ENCODE assay signal across 15 cellular contexts in genomic region chr7:36969376-36969775, GRCh38.
DNase-seq lines count a peak whose midpoint lies in the region; ATAC-seq and TF ChIP-seq lines count a peak whose summit lies in the region.
"Had no signal": no experiment of that assay in that cellular context is flagged by ENCODE, and none has a peak within 500 bp of the region (broad histone marks: within the 10 kb centered on the region; RNA-seq: fewer than 3 reads in every experiment).

No MANE protein-coding gene starts in this region.

- CTCF ChIA-PET in OCI-LY7 (lab: Charles Lee; ENCODE audit: unreplicated experiment) = no interaction called here

- H3K4me3 ChIP-seq in right atrium auricular region (no peak overlapping the region), OCI-LY7 (ENCODE audit: low read depth, low read length, poor library complexity, severe bottlenecking) (no peak overlapping the region), esophagus muscularis mucosa (no peak overlapping the region)
- H3K4me3 ChIP-seq: stomach had no signal

- H3K36me3 ChIP-seq in right atrium auricular region = no peaks in the 10 kb centered on the region
- H3K36me3 ChIP-seq in OCI-LY7 (ENCODE audit: insufficient read depth, low read length) = no peaks in the 10 kb centered on the region
- peaks cover 0 to 6% (median 1%) of the 10 kb centered on the region in 4 donors for H3K36me3 ChIP-seq in esophagus muscularis mucosa
- H3K36me3 ChIP-seq: stomach had no signal

- H3K36me3 Mint-ChIP-seq in central memory CD8-positive, alpha-beta T cell (ENCODE audit: insufficient read depth) = peaks cover 4% of the 10 kb centered on the region
- H3K36me3 Mint-ChIP-seq in stimulated activated effector memory CD8-positive, alpha-beta T cell treated with anti-CD3 and anti-CD28 coated beads, Interleukin-12 subunit alpha, Interleukin-12 subunit beta, amount 100 ng/mL, for 72 hours = peaks cover 6% of the 10 kb centered on the region

- H3K9me3 Mint-ChIP-seq in central memory CD8-positive, alpha-beta T cell = peaks cover 5% of the 10 kb centered on the region
- H3K9me3 Mint-ChIP-seq in stimulated activated effector memory CD8-positive, alpha-beta T cell treated with anti-CD3 and anti-CD28 coated beads, Interleukin-12 subunit alpha, Interleukin-12 subunit beta, amount 100 ng/mL, for 72 hours = peaks cover 10% of the 10 kb centered on the region
- H3K9me3 Mint-ChIP-seq: H9, neural crest cell had no signal

- no peak for TF ChIP-seq POLR2A in esophagus muscularis mucosa (IDR thresholded peaks at IDR 0.05; ENCODE audit: low read depth)

- H4K20me1 ChIP-seq in OCI-LY7 (ENCODE audit: insufficient read depth, low read length) = no peaks in the 10 kb centered on the region

- no peaks in the 10 kb centered on the region for H3K9me2 ChIP-seq in OCI-LY7 (ENCODE audit: insufficient read depth, low read length)

- peak overlapping the region; percentile 46 for H3K4me3 Mint-ChIP-seq in central memory CD8-positive, alpha-beta T cell
- H3K4me3 Mint-ChIP-seq in stimulated activated effector memory CD8-positive, alpha-beta T cell treated with anti-CD3 and anti-CD28 coated beads, Interleukin-12 subunit alpha, Interleukin-12 subunit beta, amount 100 ng/mL, for 72 hours = no peak overlapping the region
- H3K4me3 Mint-ChIP-seq: H9, neural crest cell had no signal

- ATAC-seq in left cardiac atrium = peak; percentile 44 to 62
- peak; percentile 89 for ATAC-seq in central memory CD8-positive, alpha-beta T cell (replicated peaks; ENCODE audit: extremely low read depth, poor library complexity, severe bottlenecking)
- peak; percentile 46 for ATAC-seq in stimulated activated effector memory CD8-positive, alpha-beta T cell treated with anti-CD3 and anti-CD28 coated beads, Interleukin-12 subunit alpha, Interleukin-12 subunit beta, amount 100 ng/mL, for 72 hours

- intact Hi-C loops in left cardiac atrium (cut with DNase I) = loop anchor here (5.0 to 10.0 kb wide), 3 partner anchors 213 to 485 kb away; no protein-coding TSS in a partner anchor
- intact Hi-C loops in OCI-LY7 (cut with micrococcal nuclease; ENCODE audit: unreplicated experiment) = loop anchor here (5.0 kb wide), 1 partner anchor 213 kb away; no protein-coding TSS in a partner anchor
- intact Hi-C loops in esophagus muscularis mucosa (cut with DNase I) = loop anchor here (5.0 kb wide), 1 partner anchor 228 kb away; no protein-coding TSS in a partner anchor

- no peak for TF ChIP-seq EP300 in esophagus muscularis mucosa (IDR thresholded peaks at IDR 0.05)

- no peak overlapping the region for H3K4me2 ChIP-seq in OCI-LY7 (ENCODE audit: low read length)

- H3K79me2 ChIP-seq in OCI-LY7 (ENCODE audit: insufficient read depth, low read depth, low read length) = no peaks in the 10 kb centered on the region

- no peak for TF ChIP-seq CTCF in right atrium auricular region (IDR thresholded peaks at IDR 0.05)
- TF ChIP-seq CTCF in OCI-LY7 (conservative IDR thresholded peaks at IDR 0.05; ENCODE audit: low read length) = no peak
- TF ChIP-seq CTCF in esophagus muscularis mucosa (IDR thresholded peaks at IDR 0.05) = no peak

- H3K9me3 ChIP-seq in right atrium auricular region (no peaks in the 10 kb centered on the region), OCI-LY7 (ENCODE audit: low read length) (no peaks in the 10 kb centered on the region), esophagus muscularis mucosa (no peaks in the 10 kb centered on the region)
- H3K9me3 ChIP-seq: stomach had no signal

- no TSS peak for BruUV-seq in OCI-LY7 (replicated peaks; lab: Mats Ljungman, UMichigan)

- H3K27ac ChIP-seq in right atrium auricular region = no peak overlapping the region
- H3K27ac ChIP-seq in OCI-LY7 (ENCODE audit: low read depth, low read length, poor library complexity, severe bottlenecking) = no peak overlapping the region
- H3K27ac ChIP-seq in esophagus muscularis mucosa (replicated peaks in 1 of 4) = no peak overlapping the region

- H3K27me3 ChIP-seq in right atrium auricular region (no peaks in the 10 kb centered on the region), esophagus muscularis mucosa (no peaks in the 10 kb centered on the region)
- H3K27me3 ChIP-seq: stomach had no signal

- H3K4me1 ChIP-seq in right atrium auricular region (peaks cover 0 to 12% of the 10 kb centered on the region in 2 donors), OCI-LY7 (ENCODE audit: insufficient read depth, low read length, poor library complexity, severe bottlenecking) (no peaks in the 10 kb centered on the region), esophagus muscularis mucosa (peaks cover 6 to 58% (median 46%) of the 10 kb centered on the region in 4 donors)

- H3K27ac Mint-ChIP-seq in central memory CD8-positive, alpha-beta T cell (ENCODE audit: low read depth) = no peak overlapping the region
- H3K27ac Mint-ChIP-seq in stimulated activated effector memory CD8-positive, alpha-beta T cell treated with anti-CD3 and anti-CD28 coated beads, Interleukin-12 subunit alpha, Interleukin-12 subunit beta, amount 100 ng/mL, for 72 hours = no peak overlapping the region

- H2AFZ ChIP-seq in OCI-LY7 (ENCODE audit: low read length) = no peak overlapping the region

- no peaks in the 10 kb centered on the region for H3K27me3 Mint-ChIP-seq in central memory CD8-positive, alpha-beta T cell

- DNase-seq in left cardiac atrium (no peak), right atrium auricular region (ENCODE audit: low spot score) (no peak), OCI-LY7 (ENCODE audit: low spot score) (peak; percentile 8), NCI-H774 (lab: John Stamatoyannopoulos, UW) (no peak), anterior cingulate cortex (lab: John Stamatoyannopoulos, UW) (no peak), esophagus muscularis mucosa (ENCODE audit: extremely low spot score) (no peak)
- peak in 1 of 2 donors; percentile 13 for DNase-seq in central memory CD8-positive, alpha-beta T cell (ENCODE audit: low spot score in 2 of 2)
- no peak for DNase-seq in stimulated activated effector memory CD8-positive, alpha-beta T cell treated with anti-CD3 and anti-CD28 coated beads, Interleukin-12 subunit alpha, Interleukin-12 subunit beta, amount 100 ng/mL, for 72 hours (ENCODE audit: low spot score in 2 of 2)
- DNase-seq: activated CD4-positive, alpha-beta T cell treated with anti-CD3 and anti-CD28 coated beads for 4 hours; activated effector memory CD4-positive, alpha-beta T cell treated with Interleukin-2 at 50 U/mL for 16 hours; H9; Karpas-422; NCI-H2081 treated with DMSO at 0.1 percent for 48 hours; stomach had no signal

- POLR2A ChIA-PET in OCI-LY7 (lab: Charles Lee) = interaction anchor here (1.5 kb wide), 1 partner anchor 11 kb away, joined by 5 read pairs; no protein-coding TSS in a partner anchor

- peaks cover 39% of the 10 kb centered on the region for H3K4me1 Mint-ChIP-seq in central memory CD8-positive, alpha-beta T cell
- H3K4me1 Mint-ChIP-seq in stimulated activated effector memory CD8-positive, alpha-beta T cell treated with anti-CD3 and anti-CD28 coated beads, Interleukin-12 subunit alpha, Interleukin-12 subunit beta, amount 100 ng/mL, for 72 hours = peaks cover 34% of the 10 kb centered on the region
